In genomic region chr1:146376309-146376707, GRCh38 we compare ENCODE assay signal across 8 cellular contexts.
DNase-seq lines count a peak whose midpoint lies in the region; ATAC-seq and TF ChIP-seq lines count a peak whose summit lies in the region.
"Not testable (repeated sequence)": the region's sequence is repeated elsewhere in the genome, so short reads cannot be mapped to it uniquely, and the experiment has no call there.

No MANE protein-coding gene starts in this region.

- not testable (repeated sequence) for H4K20me1 ChIP-seq in hepatocyte (ENCODE audit: insufficient read depth, poor library complexity, severe bottlenecking)

- 1% methylated on average over 26 of the region's 27 CpGs for WGBS in hepatocyte (ENCODE audit: low lambda C conversion rate, missing lambda C conversion rate)

- in situ Hi-C loops in astrocyte of the spinal cord (cut with HindIII; ENCODE audit: low sequenced_read_pairs): not testable (repeated sequence)

- H3K4me3 Mint-ChIP-seq in type B pancreatic cell: peak overlapping the region; percentile 92

- ATAC-seq in GM18508 (IDR thresholded peaks at IDR 0.05; ENCODE audit: insufficient read depth, unreplicated experiment) (peak; percentile 37), HG03095 (IDR thresholded peaks at IDR 0.05; ENCODE audit: unreplicated experiment) (peak; percentile 56)

- not testable (repeated sequence) for H3K4me1 ChIP-seq in hepatocyte (ENCODE audit: insufficient read depth)

- H3K27ac Mint-ChIP-seq in type B pancreatic cell: peak overlapping the region; percentile 98

- H3K27ac ChIP-seq in WERI-Rb-1: peak overlapping the region; percentile 85
- H3K27ac ChIP-seq in hepatocyte: peak overlapping the region; percentile 99

- H3K27me3 Mint-ChIP-seq in type B pancreatic cell: not testable (repeated sequence)

- not testable (repeated sequence) for H3K9me3 Mint-ChIP-seq in type B pancreatic cell

- DNase-seq in NCI-H2227 treated with DMSO at 0.1 percent for 48 hours (lab: John Stamatoyannopoulos, UW) (peak; percentile 51), WERI-Rb-1 (peak; percentile 100), astrocyte of the spinal cord (ENCODE audit: low read depth, low spot score) (peak; percentile 82), hepatocyte (ENCODE audit: low spot score) (peak; percentile 76), renal cortical epithelial cell (ENCODE audit: low read depth) (peak; percentile 63), type B pancreatic cell (ENCODE audit: extremely low spot score, unreplicated experiment) (peak; percentile 85)

- not testable (repeated sequence) for H2AFZ ChIP-seq in hepatocyte

- H3K36me3 Mint-ChIP-seq in type B pancreatic cell: not testable (repeated sequence)

- not testable (repeated sequence) for H3K4me1 Mint-ChIP-seq in type B pancreatic cell (ENCODE audit: unreplicated experiment)

- not testable (repeated sequence) for H3K9me2 ChIP-seq in hepatocyte (replicated peaks; ENCODE audit: insufficient read depth)

- not testable (repeated sequence) for H3K27me3 ChIP-seq in WERI-Rb-1 (ENCODE audit: insufficient read depth, low read depth, severe bottlenecking); hepatocyte

- not testable (repeated sequence) for H3K79me2 ChIP-seq in hepatocyte

- H3K4me3 ChIP-seq in WERI-Rb-1 (ENCODE audit: low read depth, low read length) (peak overlapping the region; percentile 39), astrocyte of the spinal cord (ENCODE audit: low read depth, low read length) (peak overlapping the region; percentile 36)
- H3K4me3 ChIP-seq in hepatocyte: not testable (repeated sequence)

- H3K36me3 ChIP-seq in WERI-Rb-1; hepatocyte (replicated peaks; ENCODE audit: insufficient read depth, low read depth): not testable (repeated sequence)

- not testable (repeated sequence) for H3K9me3 ChIP-seq in WERI-Rb-1 (ENCODE audit: severe bottlenecking); hepatocyte (ENCODE audit: low read depth)

- TF ChIP-seq CTCF in WERI-Rb-1 (IDR thresholded peaks at IDR 0.05; ENCODE audit: low read depth, low read length); astrocyte of the spinal cord (IDR thresholded peaks at IDR 0.05; ENCODE audit: low read depth, low read length); hepatocyte (IDR thresholded peaks at IDR 0.05; ENCODE audit: poor library complexity); type B pancreatic cell (conservative IDR thresholded peaks at IDR 0.05): not testable (repeated sequence)

- H3K4me2 ChIP-seq in hepatocyte: not testable (repeated sequence)
